Comparison of ENCODE assay signal across 8 cellular contexts in the genomic region with DNA sequence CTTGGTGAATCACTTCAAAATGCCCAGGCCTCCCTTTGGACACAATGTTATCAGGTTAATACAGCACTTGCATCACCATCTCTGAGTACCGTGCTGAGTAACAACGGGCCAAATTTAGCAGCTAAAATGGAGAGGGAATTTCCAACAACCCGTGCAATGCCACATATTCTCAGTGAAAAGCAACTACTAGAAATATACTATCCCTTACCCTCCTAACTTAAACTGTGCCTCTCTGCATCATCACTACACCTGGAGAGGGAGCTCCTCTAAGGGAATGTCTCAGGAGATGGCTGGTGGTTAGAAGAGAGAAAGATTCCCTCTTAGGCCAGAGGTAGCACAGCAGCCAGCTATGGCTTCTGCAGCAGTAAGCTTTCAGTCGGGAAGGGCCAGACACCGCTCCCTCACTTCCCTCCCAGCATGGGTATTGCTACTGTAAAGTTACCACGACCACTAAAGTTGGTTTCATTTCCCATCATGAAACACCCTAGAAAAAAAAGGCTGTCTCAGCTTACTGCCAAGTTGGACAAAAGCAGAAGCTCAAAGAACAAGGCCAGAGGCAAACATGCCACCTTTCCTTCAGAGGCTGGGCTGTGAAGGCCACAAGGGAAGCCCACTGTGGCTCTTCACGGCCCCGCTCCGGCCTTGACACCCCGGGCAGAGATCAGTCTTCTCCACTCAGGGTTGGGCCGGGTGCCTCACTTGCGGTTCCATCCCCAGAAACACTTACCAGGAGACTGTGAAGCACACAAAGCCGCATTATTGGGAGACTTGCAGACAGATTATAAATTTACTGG. TPM values are rescaled to one million over a fixed set of nuclear protein-coding genes. Genes with fewer than 3 reads are reported as not detected.
A peak's percentile ranks its signal among the peaks of the same experiment; 100 is the strongest.
DNase-seq lines count a peak whose midpoint lies in the region; ATAC-seq and TF ChIP-seq lines count a peak whose summit lies in the region.

No MANE protein-coding gene starts in this region.

- H3K36me3 Mint-ChIP-seq in CD4-positive, alpha-beta memory T cell, result peaks cover 23 to 49% of the 10 kb centered on the region in 2 donors
- peaks cover 42% of the 10 kb centered on the region for H3K36me3 Mint-ChIP-seq in activated CD4-positive, alpha-beta memory T cell treated with anti-CD3 and anti-CD28 coated beads, Interleukin-2, amount 10 ng/mL, durations not matched to agents 7 days and 5 days (ENCODE audit: low read depth)
- H3K36me3 Mint-ChIP-seq in nephron progenitor cell (ENCODE audit: low read depth), result peaks cover 13% of the 10 kb centered on the region
- H3K36me3 Mint-ChIP-seq in glutamatergic neuron (ENCODE audit: unreplicated experiment), result no peaks in the 10 kb centered on the region

- no peaks in the 10 kb centered on the region for H3K27me3 ChIP-seq in CD4-positive, alpha-beta memory T cell (ENCODE audit: insufficient read depth, low read length)
- H3K27me3 ChIP-seq in HL-60 (ENCODE audit: insufficient read depth, poor library complexity, severe bottlenecking), result no peaks in the 10 kb centered on the region
- H3K27me3 ChIP-seq in esophagus (ENCODE audit: control insufficient read depth in 1 of 2, insufficient read depth in 2 of 2, low read length in 2 of 2), result no peaks in the 10 kb centered on the region
- H3K27me3 ChIP-seq in aorta (ENCODE audit: control insufficient read depth in 1 of 2, insufficient read depth in 2 of 2, low read length in 1 of 2), result no peaks in the 10 kb centered on the region

- peak overlapping the region; percentile 75 for H3K27ac ChIP-seq in CD4-positive, alpha-beta memory T cell (ENCODE audit: low read depth, low read length)
- H3K27ac ChIP-seq in HL-60 (replicated peaks) (no peak overlapping the region), esophagus (ENCODE audit: low read depth in 2 of 2, low read length in 1 of 2) (peak overlapping the region; percentile 22 to 78), aorta (ENCODE audit: low read depth in 1 of 2, low read length in 2 of 2) (peak overlapping the region; percentile 31 to 100)

- 27 to 38% methylated on average over 13 of the region's 13 CpGs for WGBS in esophagus, 2 donors
- WGBS in aorta, 2 donors, result 1 to 4% methylated on average over 13 of the region's 13 CpGs

- peak overlapping the region; percentile 86 to 97 (median 93) for H3K27ac Mint-ChIP-seq in CD4-positive, alpha-beta memory T cell
- H3K27ac Mint-ChIP-seq in activated CD4-positive, alpha-beta memory T cell treated with anti-CD3 and anti-CD28 coated beads, Interleukin-2, amount 10 ng/mL, durations not matched to agents 7 days and 5 days, result peak overlapping the region; percentile 88
- H3K27ac Mint-ChIP-seq in nephron progenitor cell, result peak overlapping the region; percentile 44
- no peak overlapping the region for H3K27ac Mint-ChIP-seq in glutamatergic neuron (ENCODE audit: unreplicated experiment)

- peak; percentile 39 to 67 (median 44) for DNase-seq in CD4-positive, alpha-beta memory T cell
- peak; percentile 11 to 24 for DNase-seq in HL-60 (ENCODE audit: low read depth in 1 of 2, low spot score in 1 of 2)
- DNase-seq in activated CD4-positive, alpha-beta memory T cell treated with anti-CD3 and anti-CD28 coated beads, Interleukin-2, amount 10 ng/mL, durations not matched to agents 7 days and 5 days, result peak; percentile 59
- DNase-seq in nephron progenitor cell, result no peak
- DNase-seq in aorta, result peak in 1 of 2 donors; percentile 72
- no peak for DNase-seq in glutamatergic neuron

- CTCF ChIA-PET in CD4-positive, alpha-beta memory T cell (lab: Charles Lee; ENCODE audit: partially characterized antibody), result interaction anchor here (1.2 to 7.7 kb wide), 14 partner anchors 9 to 286 kb away, joined by 3 to 258 read pairs (median 8); no protein-coding TSS in a partner anchor
- CTCF ChIA-PET in activated CD4-positive, alpha-beta memory T cell treated with anti-CD3 and anti-CD28 coated beads, Interleukin-2, amount 10 ng/mL, durations not matched to agents 7 days and 5 days (lab: Charles Lee), result interaction anchor here (0.9 to 8.3 kb wide), 17 partner anchors 20 to 503 kb away, joined by 3 to 146 read pairs (median 4); a partner anchor contains a TSS

- TF ChIP-seq CTCF in HL-60 (IDR thresholded peaks at IDR 0.05; ENCODE audit: insufficient read depth, low read length) (no peak), nephron progenitor cell (IDR thresholded peaks at IDR 0.05) (no peak), glutamatergic neuron (IDR thresholded peaks at IDR 0.05; ENCODE audit: partially characterized antibody, unreplicated experiment) (no peak)

- peak overlapping the region; percentile 91 to 98 (median 94) for H3K4me3 Mint-ChIP-seq in CD4-positive, alpha-beta memory T cell
- H3K4me3 Mint-ChIP-seq in activated CD4-positive, alpha-beta memory T cell treated with anti-CD3 and anti-CD28 coated beads, Interleukin-2, amount 10 ng/mL, durations not matched to agents 7 days and 5 days, result peak overlapping the region; percentile 97
- H3K4me3 Mint-ChIP-seq in nephron progenitor cell (peak overlapping the region; percentile 95), glutamatergic neuron (ENCODE audit: unreplicated experiment) (no peak overlapping the region)

- H3K9me3 Mint-ChIP-seq in CD4-positive, alpha-beta memory T cell, result no peaks in the 10 kb centered on the region
- H3K9me3 Mint-ChIP-seq in activated CD4-positive, alpha-beta memory T cell treated with anti-CD3 and anti-CD28 coated beads, Interleukin-2, amount 10 ng/mL, durations not matched to agents 7 days and 5 days, result no peaks in the 10 kb centered on the region
- H3K9me3 Mint-ChIP-seq in nephron progenitor cell (no peaks in the 10 kb centered on the region), glutamatergic neuron (ENCODE audit: unreplicated experiment) (peaks cover 2% of the 10 kb centered on the region)

- ATAC-seq in GM21367 (IDR thresholded peaks at IDR 0.05; ENCODE audit: unreplicated experiment) (peak; percentile 38), aorta (ENCODE audit: low FRiP score) (no peak)

- H3K36me3 ChIP-seq in CD4-positive, alpha-beta memory T cell (ENCODE audit: insufficient read depth, low read length), result peaks cover 3% of the 10 kb centered on the region
- no peaks in the 10 kb centered on the region for H3K36me3 ChIP-seq in esophagus (ENCODE audit: control insufficient read depth in 2 of 2, insufficient read depth in 2 of 2, low read length in 1 of 2)
- no peaks in the 10 kb centered on the region for H3K36me3 ChIP-seq in aorta (ENCODE audit: control insufficient read depth in 1 of 2, insufficient read depth in 2 of 2, low read length in 1 of 2)

- intact Hi-C loops in CD4-positive, alpha-beta memory T cell (cut with micrococcal nuclease), result loop anchor here (1.0 to 2.0 kb wide), 2 partner anchors 14 to 96 kb away; no protein-coding TSS in a partner anchor
- intact Hi-C loops in aorta (cut with DNase I), result loop anchor here in 1 of 2 donors (10.0 kb wide), 1 partner anchor 94 kb away; no protein-coding TSS in a partner anchor

- H3K4me3 ChIP-seq in CD4-positive, alpha-beta memory T cell (ENCODE audit: low read length in 2 of 2), result peak overlapping the region; percentile 60 to 78
- no peak overlapping the region for H3K4me3 ChIP-seq in HL-60 (replicated peaks; ENCODE audit: insufficient read depth, low read length)
- peak overlapping the region in 1 of 2 donors; percentile 5 for H3K4me3 ChIP-seq in esophagus (ENCODE audit: low read depth in 1 of 2, low read length in 2 of 2)
- peak overlapping the region in 1 of 2 donors; percentile 24 for H3K4me3 ChIP-seq in aorta (ENCODE audit: low read length in 2 of 2)

- H3K4me1 Mint-ChIP-seq in CD4-positive, alpha-beta memory T cell, result peaks cover 47 to 84% (median 63%) of the 10 kb centered on the region in 4 donors
- H3K4me1 Mint-ChIP-seq in activated CD4-positive, alpha-beta memory T cell treated with anti-CD3 and anti-CD28 coated beads, Interleukin-2, amount 10 ng/mL, durations not matched to agents 7 days and 5 days, result peaks cover 55% of the 10 kb centered on the region
- H3K4me1 Mint-ChIP-seq in nephron progenitor cell, result peaks cover 88% of the 10 kb centered on the region
- peaks cover 16% of the 10 kb centered on the region for H3K4me1 Mint-ChIP-seq in glutamatergic neuron (ENCODE audit: low read depth, unreplicated experiment)

- H3K27me3 Mint-ChIP-seq in CD4-positive, alpha-beta memory T cell, result no peaks in the 10 kb centered on the region
- no peaks in the 10 kb centered on the region for H3K27me3 Mint-ChIP-seq in activated CD4-positive, alpha-beta memory T cell treated with anti-CD3 and anti-CD28 coated beads, Interleukin-2, amount 10 ng/mL, durations not matched to agents 7 days and 5 days
- H3K27me3 Mint-ChIP-seq in nephron progenitor cell (ENCODE audit: low read depth, poor library complexity) (peaks cover 2% of the 10 kb centered on the region), glutamatergic neuron (ENCODE audit: unreplicated experiment) (no peaks in the 10 kb centered on the region)

- POLR2A ChIA-PET in CD4-positive, alpha-beta memory T cell (lab: Charles Lee; ENCODE audit: partially characterized antibody), result interaction anchor here (0.6 to 7.4 kb wide), 18 partner anchors 9 to 549 kb away, joined by 3 to 76 read pairs (median 4); a partner anchor contains a TSS
- POLR2A ChIA-PET in activated CD4-positive, alpha-beta memory T cell treated with anti-CD3 and anti-CD28 coated beads, Interleukin-2, amount 10 ng/mL, durations not matched to agents 7 days and 5 days (lab: Charles Lee), result interaction anchor here (0.7 to 7.4 kb wide), 25 partner anchors 8 to 1271 kb away, joined by 3 to 92 read pairs (median 5); a partner anchor contains a TSS

- no peaks in the 10 kb centered on the region for H3K9me3 ChIP-seq in CD4-positive, alpha-beta memory T cell (ENCODE audit: control insufficient read depth in 1 of 2, low read length in 2 of 2)
- H3K9me3 ChIP-seq in esophagus (ENCODE audit: control insufficient read depth in 2 of 2, insufficient read depth in 1 of 2, low read depth in 1 of 2, low read length in 1 of 2), result no peaks in the 10 kb centered on the region
- no peaks in the 10 kb centered on the region for H3K9me3 ChIP-seq in aorta (ENCODE audit: control insufficient read depth, low read length)

- H3K4me1 ChIP-seq in CD4-positive, alpha-beta memory T cell (ENCODE audit: insufficient read depth, low read length), result peaks cover 74% of the 10 kb centered on the region
- H3K4me1 ChIP-seq in esophagus (ENCODE audit: control insufficient read depth in 2 of 2, insufficient read depth in 2 of 2, low read length in 1 of 2) (peaks cover 2 to 10% of the 10 kb centered on the region in 2 donors), aorta (ENCODE audit: control insufficient read depth in 1 of 2, insufficient read depth in 2 of 2, low read length in 2 of 2) (peaks cover 0 to 16% of the 10 kb centered on the region in 2 donors)

RNA-seq across cellular contexts. Expression of a gene that starts 3.9 kb away (rescaled TPM):
- 10 to 100 TPM; 37.5 to 38.3 TPM for total RNA-seq in CD4-positive, alpha-beta memory T cell
- 10 to 100 TPM in 1 of 2 donors, 1 to 10 TPM in 1; 1.6 to 13.4 TPM for polyA plus RNA-seq in CD4-positive, alpha-beta memory T cell
- 10 to 100 TPM; 19.2 to 19.3 TPM for total RNA-seq in activated CD4-positive, alpha-beta memory T cell treated with anti-CD3 and anti-CD28 coated beads, Interleukin-2, amount 10 ng/mL, durations not matched to agents 7 days and 5 days
- polyA plus RNA-seq in esophagus, result 1 to 10 TPM; 1.9 to 2.0 TPM
- 10 to 100 TPM; 18.1 to 27.5 TPM for total RNA-seq in aorta
- polyA plus RNA-seq in aorta, result 1 to 10 TPM; 6.0 to 10.0 TPM
- total RNA-seq in glutamatergic neuron (ENCODE audit: unreplicated experiment), result 2.1 TPM

RNA-seq across cellular contexts. Expression of a gene that starts 50.6 kb away (rescaled TPM):
- 10 to 100 TPM; 37.9 to 42.8 TPM for total RNA-seq in CD4-positive, alpha-beta memory T cell
- polyA plus RNA-seq in CD4-positive, alpha-beta memory T cell, result 10 to 100 TPM; 12.9 to 29.2 TPM
- 10 to 100 TPM; 31.5 to 32.9 TPM for total RNA-seq in activated CD4-positive, alpha-beta memory T cell treated with anti-CD3 and anti-CD28 coated beads, Interleukin-2, amount 10 ng/mL, durations not matched to agents 7 days and 5 days
- polyA plus RNA-seq in esophagus (10 to 100 TPM in 1 of 2 donors, 1 to 10 TPM in 1; 6.8 to 10.4 TPM), aorta (10 to 100 TPM; 29.3 to 39.0 TPM)
- total RNA-seq in aorta (10 to 100 TPM; 37.4 to 38.7 TPM), glutamatergic neuron (ENCODE audit: unreplicated experiment) (56.3 TPM)

RNA-seq across cellular contexts. Expression of a gene that starts 50.7 kb away (rescaled TPM):
- total RNA-seq in CD4-positive, alpha-beta memory T cell, result 10 to 100 TPM; 18.3 to 20.0 TPM
- 1 to 10 TPM; 1.9 to 4.0 TPM for polyA plus RNA-seq in CD4-positive, alpha-beta memory T cell
- total RNA-seq in activated CD4-positive, alpha-beta memory T cell treated with anti-CD3 and anti-CD28 coated beads, Interleukin-2, amount 10 ng/mL, durations not matched to agents 7 days and 5 days, result 10 to 100 TPM; 11.9 to 12.0 TPM
- polyA plus RNA-seq in esophagus (1 to 10 TPM; 3.3 to 3.5 TPM), aorta (1 to 10 TPM; 6.3 to 6.4 TPM)
- total RNA-seq in aorta (10 to 100 TPM; 13.7 to 15.4 TPM), glutamatergic neuron (ENCODE audit: unreplicated experiment) (7.8 TPM)

Comparison
In these comparisons a context has a peak if more than half of its experiments do, and no peak if none do; other contexts are left out.
1. DNase-seq: peak in CD4-positive, alpha-beta memory T cell (5 of 5), HL-60 (2 of 2) and activated CD4-positive, alpha-beta memory T cell treated with anti-CD3 and anti-CD28 coated beads, Interleukin-2, amount 10 ng/mL, durations not matched to agents 7 days and 5 days (single experiment); none in nephron progenitor cell (single experiment) and glutamatergic neuron (single experiment).